In genomic region chr5:29296548-29296947, GRCh38 we compare ENCODE assay signal across 16 cellular contexts.
DNase-seq lines count a peak whose midpoint lies in the region; ATAC-seq and TF ChIP-seq lines count a peak whose summit lies in the region.
"Had no signal": no experiment of that assay in that cellular context is flagged by ENCODE, and none has a peak within 500 bp of the region (broad histone marks: within the 10 kb centered on the region; RNA-seq: fewer than 3 reads in every experiment).

No MANE protein-coding gene starts in this region.

- no peaks in the 10 kb centered on the region for H3K79me2 ChIP-seq in hepatocyte

- ATAC-seq in Right ventricle myocardium inferior: no peak
- ATAC-seq: GM12878, HCT116 had no signal

- intact Hi-C loops in Right ventricle myocardium inferior (cut with DNase I): no loop called here
- intact Hi-C loops in posterior vena cava (cut with DNase I): no loop called here
- intact Hi-C loops in prostate gland (cut with DNase I): no loop called here

- no peaks in the 10 kb centered on the region for H3K36me3 ChIP-seq in right atrium auricular region
- H3K36me3 ChIP-seq in GM06990 (ENCODE audit: control insufficient read depth, insufficient read depth, low read length): no peaks in the 10 kb centered on the region
- no peaks in the 10 kb centered on the region for H3K36me3 ChIP-seq in hepatocyte (replicated peaks; ENCODE audit: insufficient read depth, low read depth)
- no peaks in the 10 kb centered on the region for H3K36me3 ChIP-seq in prostate gland
- H3K36me3 ChIP-seq: BLaER1 treated with 17β-estradiol and CSF1 and Interleukin-3, amounts not matched to agents 10 nM and 100 nM had no signal

- no peak overlapping the region for H3K4me2 ChIP-seq in hepatocyte
- H3K4me2 ChIP-seq: BLaER1 treated with 17β-estradiol and CSF1 and Interleukin-3, amounts not matched to agents 10 nM and 100 nM had no signal

- no peaks in the 10 kb centered on the region for H4K20me1 ChIP-seq in hepatocyte (ENCODE audit: insufficient read depth, poor library complexity, severe bottlenecking)
- H4K20me1 ChIP-seq: BLaER1 treated with 17β-estradiol and CSF1 and Interleukin-3, amounts not matched to agents 10 nM and 100 nM had no signal

- H3K27me3 ChIP-seq in right atrium auricular region: no peaks in the 10 kb centered on the region
- no peaks in the 10 kb centered on the region for H3K27me3 ChIP-seq in GM06990 (replicated peaks; ENCODE audit: control insufficient read depth, insufficient read depth, low read length)
- no peaks in the 10 kb centered on the region for H3K27me3 ChIP-seq in hepatocyte
- no peaks in the 10 kb centered on the region for H3K27me3 ChIP-seq in prostate gland (replicated peaks; ENCODE audit: insufficient read depth)
- H3K27me3 ChIP-seq: BLaER1 treated with 17β-estradiol and CSF1 and Interleukin-3, amounts not matched to agents 10 nM and 100 nM had no signal

- TF ChIP-seq CTCF in right atrium auricular region (IDR thresholded peaks at IDR 0.05): no peak
- no peak for TF ChIP-seq CTCF in GM06990 (IDR thresholded peaks at IDR 0.05; ENCODE audit: insufficient read depth, low read length, poor library complexity, severe bottlenecking)
- TF ChIP-seq CTCF in hepatocyte (IDR thresholded peaks at IDR 0.05; ENCODE audit: poor library complexity): no peak
- no peak for TF ChIP-seq CTCF in prostate gland (IDR thresholded peaks at IDR 0.05)

- no peak overlapping the region for H2AFZ ChIP-seq in hepatocyte
- H2AFZ ChIP-seq: GM23248 had no signal

- no peaks in the 10 kb centered on the region for H3K9me3 ChIP-seq in right atrium auricular region
- no peaks in the 10 kb centered on the region for H3K9me3 ChIP-seq in hepatocyte (ENCODE audit: low read depth)
- no peaks in the 10 kb centered on the region for H3K9me3 ChIP-seq in prostate gland

- WGBS in hepatocyte (ENCODE audit: low lambda C conversion rate, missing lambda C conversion rate): 96% methylated on average over 20 of the region's 21 CpGs
- WGBS in prostate gland: 94% methylated on average over 19 of the region's 21 CpGs

- DNase-seq in Right ventricle myocardium inferior (ENCODE audit: missing footprints) (peak; percentile 56), right atrium auricular region (ENCODE audit: low spot score) (no peak), GM06990 (ENCODE audit: extremely low read depth, insufficient read length) (peak; percentile 1), hepatocyte (ENCODE audit: low spot score) (peak; percentile 4), posterior vena cava (ENCODE audit: low spot score) (peak; percentile 68), prostate gland (ENCODE audit: low spot score) (no peak), retina (no peak)
- DNase-seq in activated effector memory CD4-positive, alpha-beta T cell treated with Interleukin-2 at 50 U/mL for 16 hours: no peak
- DNase-seq: ACHN; CD4-positive, CD25-positive, alpha-beta regulatory T cell; DMS53; GM23248 had no signal

- no peaks in the 10 kb centered on the region for H3K9me2 ChIP-seq in hepatocyte (replicated peaks; ENCODE audit: insufficient read depth)

- H3K4me3 ChIP-seq in right atrium auricular region (no peak overlapping the region), GM06990 (replicated peaks; ENCODE audit: low read depth, low read length) (no peak overlapping the region), hepatocyte (no peak overlapping the region), prostate gland (no peak overlapping the region)
- H3K4me3 ChIP-seq: BLaER1 treated with 17β-estradiol and CSF1 and Interleukin-3, amounts not matched to agents 10 nM and 100 nM; GM12878; GM23248 had no signal

- H3K27ac ChIP-seq in right atrium auricular region (no peak overlapping the region), hepatocyte (no peak overlapping the region), prostate gland (no peak overlapping the region)
- H3K27ac ChIP-seq: BLaER1 treated with 17β-estradiol and CSF1 and Interleukin-3, amounts not matched to agents 10 nM and 100 nM; GM23248; HL-60 had no signal

- H3K4me1 ChIP-seq in right atrium auricular region (no peaks in the 10 kb centered on the region), hepatocyte (ENCODE audit: insufficient read depth) (no peaks in the 10 kb centered on the region), prostate gland (replicated peaks) (no peaks in the 10 kb centered on the region)
- H3K4me1 ChIP-seq: BLaER1 treated with 17β-estradiol and CSF1 and Interleukin-3, amounts not matched to agents 10 nM and 100 nM had no signal

- no peak for TF ChIP-seq POLR2A in prostate gland (IDR thresholded peaks at IDR 0.05)

Comparison
In these comparisons a context has a peak if more than half of its experiments do, and no peak if none do; other contexts are left out.
1. DNase-seq: peak in Right ventricle myocardium inferior (single experiment), GM06990 (single experiment), hepatocyte (single experiment) and posterior vena cava (single experiment); none in right atrium auricular region (single experiment), activated effector memory CD4-positive, alpha-beta T cell treated with Interleukin-2 at 50 U/mL for 16 hours (single experiment), prostate gland (single experiment) and retina (single experiment).